ENCODE assay signal across 11 cellular contexts in genomic region chr17:14813649-14814048, GRCh38.
DNase-seq lines count a peak whose midpoint lies in the region; ATAC-seq and TF ChIP-seq lines count a peak whose summit lies in the region.
"Had no signal": no experiment of that assay in that cellular context is flagged by ENCODE, and none has a peak within 500 bp of the region (broad histone marks: within the 10 kb centered on the region; RNA-seq: fewer than 3 reads in every experiment).

No MANE protein-coding gene starts in this region.

- no peaks in the 10 kb centered on the region for H3K4me1 ChIP-seq in trophoblast cell (ENCODE audit: control insufficient read depth in 1 of 2, insufficient read depth in 2 of 2, low read length in 2 of 2)

- no peak overlapping the region for H4K12ac ChIP-seq in trophoblast cell (ENCODE audit: low read depth, low read length)

- H2AFZ ChIP-seq in trophoblast cell (ENCODE audit: insufficient read depth, low read length, poor library complexity), result no peak overlapping the region

- no peaks in the 10 kb centered on the region for H3K9me3 ChIP-seq in trophoblast cell (ENCODE audit: insufficient read depth, low read depth, low read length)

- no peak overlapping the region for H3K14ac ChIP-seq in trophoblast cell (ENCODE audit: low read length)

- WGBS in trophoblast cell (ENCODE audit: extremely low coverage, insufficient coverage, insufficient read length), result no CpG with 5 or more reads among the region's 14 CpGs

- no peak overlapping the region for H3K18ac ChIP-seq in trophoblast cell (ENCODE audit: low read length)

- no peak overlapping the region for H4K8ac ChIP-seq in trophoblast cell (ENCODE audit: low read depth, low read length)

- H2BK120ac ChIP-seq in trophoblast cell (ENCODE audit: insufficient read depth, low read length, poor library complexity), result no peak overlapping the region

- no peaks in the 10 kb centered on the region for H3K36me3 ChIP-seq in trophoblast cell (ENCODE audit: control insufficient read depth in 1 of 2, insufficient read depth in 2 of 2, low read length in 2 of 2)

- no peaks in the 10 kb centered on the region for H3K79me1 ChIP-seq in trophoblast cell (ENCODE audit: low read length)

- H3K4me2 ChIP-seq in trophoblast cell (ENCODE audit: low read length), result no peak overlapping the region

- H3K27me3 Mint-ChIP-seq in activated CD4-positive, alpha-beta memory T cell treated with anti-CD3 and anti-CD28 coated beads for 36 hours, result peaks cover 14% of the 10 kb centered on the region
- no peaks in the 10 kb centered on the region for H3K27me3 Mint-ChIP-seq in activated CD4-positive, alpha-beta memory T cell treated with anti-CD3 and anti-CD28 coated beads, Interleukin-2, amount 10 ng/mL, durations not matched to agents 7 days and 5 days
- H3K27me3 Mint-ChIP-seq in chondrocyte (ENCODE audit: low read depth), result no peaks in the 10 kb centered on the region

- H4K91ac ChIP-seq in trophoblast cell (ENCODE audit: low read depth, low read length), result no peak overlapping the region

- POLR2A ChIA-PET in activated CD4-positive, alpha-beta memory T cell treated with anti-CD3 and anti-CD28 coated beads for 36 hours (lab: Charles Lee), result no interaction called here
- POLR2A ChIA-PET in activated CD4-positive, alpha-beta memory T cell treated with anti-CD3 and anti-CD28 coated beads, Interleukin-2, amount 10 ng/mL, durations not matched to agents 7 days and 5 days (lab: Charles Lee), result interaction anchor here (0.6 kb wide), 1 partner anchor 38 kb away, joined by 3 read pairs; no protein-coding TSS in a partner anchor

- H3K23ac ChIP-seq in trophoblast cell (ENCODE audit: low read length), result no peak overlapping the region

- H3K9me3 Mint-ChIP-seq in activated CD4-positive, alpha-beta memory T cell treated with anti-CD3 and anti-CD28 coated beads for 36 hours, result peaks cover 3% of the 10 kb centered on the region
- peaks cover 8% of the 10 kb centered on the region for H3K9me3 Mint-ChIP-seq in activated CD4-positive, alpha-beta memory T cell treated with anti-CD3 and anti-CD28 coated beads, Interleukin-2, amount 10 ng/mL, durations not matched to agents 7 days and 5 days
- peaks cover 32% of the 10 kb centered on the region for H3K9me3 Mint-ChIP-seq in chondrocyte (ENCODE audit: low read depth)

- DNase-seq in activated CD4-positive, alpha-beta memory T cell treated with anti-CD3 and anti-CD28 coated beads for 36 hours, result peak; percentile 32
- DNase-seq in activated CD4-positive, alpha-beta memory T cell treated with anti-CD3 and anti-CD28 coated beads, Interleukin-2, amount 10 ng/mL, durations not matched to agents 7 days and 5 days, result no peak
- peak; percentile 21 for DNase-seq in NAMALWA (ENCODE audit: low spot score)
- DNase-seq in chondrocyte (ENCODE audit: low spot score), result no peak
- peak; percentile 25 to 72 for DNase-seq in trophoblast cell
- no peak for DNase-seq in kidney tubule cell (ENCODE audit: low spot score)
- DNase-seq: NCI-H1048 had no signal

- H3K4me3 Mint-ChIP-seq in activated CD4-positive, alpha-beta memory T cell treated with anti-CD3 and anti-CD28 coated beads for 36 hours, result no peak overlapping the region
- no peak overlapping the region for H3K4me3 Mint-ChIP-seq in activated CD4-positive, alpha-beta memory T cell treated with anti-CD3 and anti-CD28 coated beads, Interleukin-2, amount 10 ng/mL, durations not matched to agents 7 days and 5 days
- no peak overlapping the region for H3K4me3 Mint-ChIP-seq in chondrocyte (ENCODE audit: unreplicated experiment)
- H3K4me3 Mint-ChIP-seq: CD8-positive, alpha-beta T cell had no signal

- no peak overlapping the region for H3K9ac ChIP-seq in trophoblast cell (ENCODE audit: low read length)

- no peaks in the 10 kb centered on the region for H3K36me3 Mint-ChIP-seq in activated CD4-positive, alpha-beta memory T cell treated with anti-CD3 and anti-CD28 coated beads for 36 hours
- H3K36me3 Mint-ChIP-seq in activated CD4-positive, alpha-beta memory T cell treated with anti-CD3 and anti-CD28 coated beads, Interleukin-2, amount 10 ng/mL, durations not matched to agents 7 days and 5 days (ENCODE audit: low read depth), result no peaks in the 10 kb centered on the region
- H3K36me3 Mint-ChIP-seq in chondrocyte (ENCODE audit: low read depth), result no peaks in the 10 kb centered on the region
- H3K36me3 Mint-ChIP-seq: CD8-positive, alpha-beta T cell had no signal

- ATAC-seq in HG03025 (IDR thresholded peaks at IDR 0.05; ENCODE audit: low FRiP score, unreplicated experiment) (no peak), HG03457 (IDR thresholded peaks at IDR 0.05; ENCODE audit: unreplicated experiment) (no peak)
- ATAC-seq: CD8-positive, alpha-beta T cell had no signal

- no peak overlapping the region for H3K4ac ChIP-seq in trophoblast cell (ENCODE audit: low read depth, low read length)

- peaks cover 11% of the 10 kb centered on the region for H3K4me1 Mint-ChIP-seq in activated CD4-positive, alpha-beta memory T cell treated with anti-CD3 and anti-CD28 coated beads for 36 hours (ENCODE audit: low read depth)
- no peaks in the 10 kb centered on the region for H3K4me1 Mint-ChIP-seq in activated CD4-positive, alpha-beta memory T cell treated with anti-CD3 and anti-CD28 coated beads, Interleukin-2, amount 10 ng/mL, durations not matched to agents 7 days and 5 days
- H3K4me1 Mint-ChIP-seq in chondrocyte (ENCODE audit: low read depth), result peaks cover 3% of the 10 kb centered on the region

- H3K79me2 ChIP-seq in trophoblast cell (ENCODE audit: control insufficient read depth, insufficient read depth, low read length, poor library complexity), result no peaks in the 10 kb centered on the region

- no peak overlapping the region for H3K27ac ChIP-seq in trophoblast cell (ENCODE audit: low read depth, low read length)
- H3K27ac ChIP-seq: skin epidermis had no signal

- no peak overlapping the region for H3K27ac Mint-ChIP-seq in activated CD4-positive, alpha-beta memory T cell treated with anti-CD3 and anti-CD28 coated beads for 36 hours
- H3K27ac Mint-ChIP-seq in activated CD4-positive, alpha-beta memory T cell treated with anti-CD3 and anti-CD28 coated beads, Interleukin-2, amount 10 ng/mL, durations not matched to agents 7 days and 5 days, result no peak overlapping the region
- no peak overlapping the region for H3K27ac Mint-ChIP-seq in chondrocyte (ENCODE audit: unreplicated experiment)
- H3K27ac Mint-ChIP-seq: CD8-positive, alpha-beta T cell had no signal

- no peak overlapping the region for H2BK12ac ChIP-seq in trophoblast cell (ENCODE audit: low read length)

- peak; percentile 42 for TF ChIP-seq CTCF in chondrocyte (IDR thresholded peaks at IDR 0.05)

- no peak overlapping the region for H2AK5ac ChIP-seq in trophoblast cell (ENCODE audit: low read length)

- no peak overlapping the region for H3K4me3 ChIP-seq in trophoblast cell (ENCODE audit: low read depth, low read length)
- H3K4me3 ChIP-seq: skin epidermis had no signal

- no peaks in the 10 kb centered on the region for H3K27me3 ChIP-seq in trophoblast cell (ENCODE audit: insufficient read depth, low read length)

- intact Hi-C loops in activated CD4-positive, alpha-beta memory T cell treated with anti-CD3 and anti-CD28 coated beads for 36 hours (cut with micrococcal nuclease), result loop anchor here (10.0 kb wide), 2 partner anchors 509 to 1219 kb away; partner anchors contain the start of gene HS3ST3B1

- CTCF ChIA-PET in activated CD4-positive, alpha-beta memory T cell treated with anti-CD3 and anti-CD28 coated beads for 36 hours (lab: Charles Lee), result interaction anchor here (0.7 to 0.9 kb wide), 2 partner anchors 15 to 29 kb away, joined by 3 to 4 read pairs; no protein-coding TSS in a partner anchor
- CTCF ChIA-PET in activated CD4-positive, alpha-beta memory T cell treated with anti-CD3 and anti-CD28 coated beads, Interleukin-2, amount 10 ng/mL, durations not matched to agents 7 days and 5 days (lab: Charles Lee), result interaction anchor here (1.2 kb wide), 1 partner anchor 1216 kb away, joined by 3 read pairs; no protein-coding TSS in a partner anchor

- H2BK5ac ChIP-seq in trophoblast cell (ENCODE audit: low read depth, low read length, poor library complexity), result no peak overlapping the region

Comparison
In these comparisons a context has a peak if more than half of its experiments do, and no peak if none do; other contexts are left out.
1. DNase-seq: peak in activated CD4-positive, alpha-beta memory T cell treated with anti-CD3 and anti-CD28 coated beads for 36 hours (single experiment), NAMALWA (single experiment) and trophoblast cell (2 of 2); none in activated CD4-positive, alpha-beta memory T cell treated with anti-CD3 and anti-CD28 coated beads, Interleukin-2, amount 10 ng/mL, durations not matched to agents 7 days and 5 days (single experiment), chondrocyte (single experiment) and kidney tubule cell (single experiment).